Comparison of ENCODE assay signal across 10 cellular contexts in genomic region chr17:48722924-48723554, GRCh38. TPM values are rescaled to one million over a fixed set of nuclear protein-coding genes. Genes with fewer than 3 reads are reported as not detected.
DNase-seq lines count a peak whose midpoint lies in the region; TF ChIP-seq lines count a peak whose summit lies in the region.
"Had no signal": no experiment of that assay in that cellular context is flagged by ENCODE, and none has a peak within 500 bp of the region (broad histone marks: within the 10 kb centered on the region; RNA-seq: fewer than 3 reads in every experiment).

TSS of gene PRAC2 (plus strand) at chr17:48723185. CDS start at chr17:48724411, 1,226 bp downstream.

- H2BK5ac ChIP-seq in H9 (ENCODE audit: insufficient read length, low read length) (no peak within 1 kb of the TSS), mesenchymal stem cell (ENCODE audit: low read depth, low read length, poor library complexity, severe bottlenecking) (no peak within 1 kb of the TSS)

- peaks cover 100% of the 10 kb centered on the region for H3K27me3 Mint-ChIP-seq in H9 (ENCODE audit: low read depth)
- peaks cover 77% of the 10 kb centered on the region for H3K27me3 Mint-ChIP-seq in activated naive CD4-positive, alpha-beta T cell treated with anti-CD3 and anti-CD28 coated beads, Interleukin-2, amount 50 U/mL, for 24 hours

- peaks cover 0 to 3% of the 10 kb centered on the region in 2 experiments for H3K36me3 ChIP-seq in mesenchymal stem cell (ENCODE audit: control insufficient read depth in 1 of 2, insufficient read depth in 2 of 2, low read depth in 1 of 2, low read length in 2 of 2)
- H3K36me3 ChIP-seq in WERI-Rb-1 = no peaks in the 10 kb centered on the region

- H3K23me2 ChIP-seq in H9 (ENCODE audit: insufficient read length, low read depth, low read length, poor library complexity, severe bottlenecking) = peaks cover 12% of the 10 kb centered on the region

- no peak within 1 kb of the TSS; a peak in 1 of 7 replicates for H3K27ac Mint-ChIP-seq in H9
- peak within 1 kb of the TSS; percentile 68 for H3K27ac Mint-ChIP-seq in activated naive CD4-positive, alpha-beta T cell treated with anti-CD3 and anti-CD28 coated beads, Interleukin-2, amount 50 U/mL, for 24 hours

- H4K8ac ChIP-seq in H9 (replicated peaks; ENCODE audit: insufficient read length, low read depth, low read length) = no peak within 1 kb of the TSS
- H4K8ac ChIP-seq in mesenchymal stem cell (ENCODE audit: low read length) = peak within 1 kb of the TSS; percentile 75

- no peak within 1 kb of the TSS for H2AFZ ChIP-seq in H9 (ENCODE audit: low read length)
- H2AFZ ChIP-seq in mesenchymal stem cell (ENCODE audit: low read depth, low read length) = peak within 1 kb of the TSS; percentile 49

- no peak within 1 kb of the TSS for H2BK20ac ChIP-seq in H9 (ENCODE audit: low read depth, low read length, poor library complexity, severe bottlenecking)

- H2AK5ac ChIP-seq in H9 (ENCODE audit: insufficient read length, low read length) = no peak within 1 kb of the TSS
- no peak within 1 kb of the TSS for H2AK5ac ChIP-seq in mesenchymal stem cell (ENCODE audit: low read length, severe bottlenecking)

- H3K4ac ChIP-seq in H9 (ENCODE audit: low read depth, low read length) = no peak within 1 kb of the TSS
- no peak within 1 kb of the TSS for H3K4ac ChIP-seq in mesenchymal stem cell (ENCODE audit: low read depth in 1 of 2, low read length in 2 of 2)

- H3K18ac ChIP-seq in H9 (ENCODE audit: insufficient read length, low read depth, low read length) (no peak within 1 kb of the TSS), mesenchymal stem cell (ENCODE audit: low read depth in 1 of 2, low read length in 2 of 2) (peak within 1 kb of the TSS; percentile 26 to 37)

- no peak within 1 kb of the TSS for H3K56ac ChIP-seq in H9 (ENCODE audit: insufficient read length, low read depth, low read length)

- DNase-seq in AG09309 (ENCODE audit: low read depth) (no peak), H9 (peak; percentile 86), mesenchymal stem cell (peak; percentile 15), WERI-Rb-1 (no peak), KBM-7 (no peak)
- no peak for DNase-seq in stimulated activated CD4-positive, alpha-beta T cell treated with anti-CD3 and anti-CD28 coated beads, Interleukin-2, amount 100 ng/mL, for 48 hours
- no peak for DNase-seq in stimulated activated CD8-positive, alpha-beta memory T cell treated with anti-CD3 and anti-CD28 coated beads, Interleukin-4, amount 100 ng/mL, for 48 hours
- DNase-seq: cortex of kidney had no signal

- H3T11ph ChIP-seq in H9 (ENCODE audit: low read length) = no peak within 1 kb of the TSS

- H3K23ac ChIP-seq in H9 (ENCODE audit: insufficient read length, low read depth, low read length) (no peak within 1 kb of the TSS), mesenchymal stem cell (ENCODE audit: low read length in 2 of 2) (no peak within 1 kb of the TSS)

- H3K27me3 ChIP-seq in H9 (ENCODE audit: insufficient read depth, low read length) = peaks cover 100% of the 10 kb centered on the region
- peaks cover 99 to 100% of the 10 kb centered on the region in 2 experiments for H3K27me3 ChIP-seq in mesenchymal stem cell (ENCODE audit: control insufficient read depth in 1 of 2, insufficient read depth in 1 of 2, low read length in 2 of 2)
- H3K27me3 ChIP-seq in WERI-Rb-1 (ENCODE audit: insufficient read depth, low read depth, severe bottlenecking) = peaks cover 99% of the 10 kb centered on the region

- no peak within 1 kb of the TSS for H2BK12ac ChIP-seq in H9 (ENCODE audit: insufficient read length, low read depth, low read length)
- H2BK12ac ChIP-seq in mesenchymal stem cell (ENCODE audit: low read length in 2 of 2) = peak within 1 kb of the TSS in 1 of 2 experiments; percentile 8

- H3K27ac ChIP-seq in H9 (ENCODE audit: insufficient read length, low read depth, low read length) (no peak within 1 kb of the TSS), mesenchymal stem cell (ENCODE audit: low read length, poor library complexity, severe bottlenecking) (no peak within 1 kb of the TSS), WERI-Rb-1 (no peak within 1 kb of the TSS)

- H3K9ac ChIP-seq in H9 (ENCODE audit: extremely low read depth, insufficient read length, low read length) (no peak within 1 kb of the TSS), mesenchymal stem cell (ENCODE audit: low read length) (no peak within 1 kb of the TSS)

- H3K4me3 Mint-ChIP-seq in H9 = peak within 1 kb of the TSS; percentile 15 to 57; a peak in 3 of 5 replicates
- peak within 1 kb of the TSS; percentile 72 for H3K4me3 Mint-ChIP-seq in activated naive CD4-positive, alpha-beta T cell treated with anti-CD3 and anti-CD28 coated beads, Interleukin-2, amount 50 U/mL, for 24 hours

- H3K4me3 ChIP-seq in AG09309 (ENCODE audit: control insufficient read depth, low read depth, low read length) = peak within 1 kb of the TSS; percentile 23
- peak within 1 kb of the TSS in 1 of 2 experiments; percentile 23 for H3K4me3 ChIP-seq in mesenchymal stem cell (ENCODE audit: insufficient read depth in 1 of 2, low read depth in 1 of 2, low read length in 2 of 2)
- no peak within 1 kb of the TSS for H3K4me3 ChIP-seq in WERI-Rb-1 (ENCODE audit: low read depth, low read length)

- H3K14ac ChIP-seq in H9 (ENCODE audit: insufficient read depth, low read length) (no peak within 1 kb of the TSS), mesenchymal stem cell (ENCODE audit: low read length in 2 of 2) (no peak within 1 kb of the TSS)

- H2BK15ac ChIP-seq in H9 (ENCODE audit: low read depth, low read length) (no peak within 1 kb of the TSS), mesenchymal stem cell (ENCODE audit: low read depth, poor library complexity, severe bottlenecking) (no peak within 1 kb of the TSS)

- peaks cover 4% of the 10 kb centered on the region for H4K20me1 ChIP-seq in H9 (ENCODE audit: control insufficient read depth, insufficient read depth, insufficient read length)

- H4K91ac ChIP-seq in H9 (ENCODE audit: insufficient read length, low read depth, low read length) = no peak within 1 kb of the TSS
- H4K91ac ChIP-seq in mesenchymal stem cell (ENCODE audit: low read length) = no peak within 1 kb of the TSS

- H3K36me3 Mint-ChIP-seq in H9 (ENCODE audit: insufficient read depth in 1 of 3, low read depth in 3 of 3) = peaks cover 0 to 2% (median 0%) of the 10 kb centered on the region in 3 experiments; a peak in 1 of 7 replicates
- no peaks in the 10 kb centered on the region for H3K36me3 Mint-ChIP-seq in activated naive CD4-positive, alpha-beta T cell treated with anti-CD3 and anti-CD28 coated beads, Interleukin-2, amount 50 U/mL, for 24 hours

- H4K5ac ChIP-seq in H9 (ENCODE audit: insufficient read length, low read depth, low read length) = no peak within 1 kb of the TSS

- no peaks in the 10 kb centered on the region for H3K9me3 ChIP-seq in H9 (ENCODE audit: control insufficient read depth, low read depth, low read length)
- peaks cover 6% of the 10 kb centered on the region for H3K9me3 ChIP-seq in mesenchymal stem cell (ENCODE audit: control insufficient read depth, low read length)
- H3K9me3 ChIP-seq in WERI-Rb-1 (ENCODE audit: severe bottlenecking) = peaks cover 27% of the 10 kb centered on the region

- WGBS in H9 (ENCODE audit: extremely low coverage, insufficient read length, low lambda C conversion rate) = no CpG with 5 or more reads among the region's 22 CpGs
- 12% methylated on average over 16 of the region's 22 CpGs for WGBS in mesenchymal stem cell

- H2BK120ac ChIP-seq in H9 (ENCODE audit: low read depth, low read length, poor library complexity, severe bottlenecking) = no peak within 1 kb of the TSS
- H2BK120ac ChIP-seq in mesenchymal stem cell (ENCODE audit: low read depth, low read length) = no peak within 1 kb of the TSS

- H3K79me2 ChIP-seq in H9 (ENCODE audit: insufficient read depth, low read length) = no peaks in the 10 kb centered on the region

- peaks cover 37 to 47% of the 10 kb centered on the region in 2 experiments for H3K4me1 Mint-ChIP-seq in H9
- peaks cover 47% of the 10 kb centered on the region for H3K4me1 Mint-ChIP-seq in activated naive CD4-positive, alpha-beta T cell treated with anti-CD3 and anti-CD28 coated beads, Interleukin-2, amount 50 U/mL, for 24 hours

- H3K9me3 Mint-ChIP-seq in H9 = peaks cover 4 to 6% of the 10 kb centered on the region in 2 experiments; a peak in 3 of 5 replicates
- H3K9me3 Mint-ChIP-seq in activated naive CD4-positive, alpha-beta T cell treated with anti-CD3 and anti-CD28 coated beads, Interleukin-2, amount 50 U/mL, for 24 hours = no peaks in the 10 kb centered on the region

- H3K4me2 ChIP-seq in H9 (ENCODE audit: insufficient read depth, insufficient read length, low read length) (peak within 1 kb of the TSS; percentile 16), mesenchymal stem cell (ENCODE audit: low read length, poor library complexity, severe bottlenecking) (peak within 1 kb of the TSS; percentile 63)

- in situ Hi-C loops in KBM-7 (cut with MboI; ENCODE audit: low pct_unique_long_range_greater_than_20kb, low sequenced_read_pairs) = no loop called here

- H3K79me1 ChIP-seq in H9 (ENCODE audit: insufficient read depth, low read depth, low read length, poor library complexity, severe bottlenecking) = no peaks in the 10 kb centered on the region
- H3K79me1 ChIP-seq in mesenchymal stem cell (replicated peaks; ENCODE audit: low read length, poor library complexity, severe bottlenecking) = no peaks in the 10 kb centered on the region

- TF ChIP-seq CTCF in AG09309 (IDR thresholded peaks at IDR 0.05; ENCODE audit: control insufficient read depth, insufficient read depth, low read depth, low read length, missing control alignments) (no peak), H9 (conservative IDR thresholded peaks at IDR 0.05) (no peak), WERI-Rb-1 (IDR thresholded peaks at IDR 0.05; ENCODE audit: low read depth, low read length) (no peak)

- H3K4me1 ChIP-seq in H9 (ENCODE audit: insufficient read depth, low read length) (peaks cover 2% of the 10 kb centered on the region; the same call in 1 of the 2 replicates), mesenchymal stem cell (ENCODE audit: control insufficient read depth, insufficient read depth, low read depth, low read length) (peaks cover 27% of the 10 kb centered on the region)

RNA-seq across cellular contexts. Expression of gene PRAC2, which starts in this region (rescaled TPM):
- not detected in 2 replicates for total RNA-seq in H9 (2021)
- 1.5 TPM for polyA plus RNA-seq in mesenchymal stem cell (2013, experiment 1 of 2)
- polyA plus RNA-seq in mesenchymal stem cell (2013, experiment 2 of 2) = 1.0 TPM
- total RNA-seq: skeletal muscle tissue had no signal

Comparison
In these comparisons a context has a peak if more than half of its experiments do, and no peak if none do; other contexts are left out.
1. Peak in DNase-seq and H3K4me2 ChIP-seq in H9; RNA of the gene not detected or under 1 TPM.